Comparison of ENCODE assay signal across 16 cellular contexts in the genomic region with DNA sequence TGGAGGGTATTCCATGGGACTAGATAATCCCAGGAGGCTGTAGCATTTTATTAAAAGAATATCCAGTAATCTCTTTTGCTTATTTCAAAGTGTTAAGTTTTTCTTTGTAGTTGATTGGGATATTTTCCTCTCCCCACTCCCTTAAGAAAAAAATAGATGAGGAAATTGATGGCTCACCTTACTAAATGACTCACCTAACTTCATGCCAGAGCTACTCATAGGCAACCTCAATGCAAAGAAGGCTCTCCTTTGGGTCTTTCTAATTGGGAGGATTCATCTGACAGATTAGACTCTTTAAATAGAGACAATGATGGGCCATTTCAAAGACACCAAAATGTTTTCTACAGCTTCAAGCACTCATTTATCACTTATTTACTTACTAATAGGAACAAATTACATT.
"Had no signal": no experiment of that assay in that cellular context is flagged by ENCODE, and none has a peak within 500 bp of the region (broad histone marks: within the 10 kb centered on the region; RNA-seq: fewer than 3 reads in every experiment).

No MANE protein-coding gene starts in this region.

- DNase-seq: activated CD4-positive, alpha-beta memory T cell treated with anti-CD3 and anti-CD28 coated beads, Interleukin-2, amount 10 ng/mL, durations not matched to agents 7 days and 5 days; activated CD4-positive, alpha-beta T cell treated with anti-CD3 and anti-CD28 coated beads for 4 hours; activated effector memory CD4-positive, alpha-beta T cell treated with anti-CD3 and anti-CD28 coated beads, Interleukin-2, amount 50 U/mL, for 16 hours; activated T-cell treated with anti-CD3 and anti-CD28 coated beads, Interleukin-2, amount 50 U/mL, for 4 hours; amygdala; cerebellar nuclear complex; effector memory CD4-positive, alpha-beta T cell; gastrocnemius medialis; left lung; naive B cell; pancreas; stimulated activated CD4-positive, alpha-beta T cell treated with anti-CD3 and anti-CD28 coated beads, Interleukin-12 subunit alpha, Interleukin-12 subunit beta, amount 100 ng/mL, for 4 hours; stimulated activated CD4-positive, alpha-beta T cell treated with anti-CD3 and anti-CD28 coated beads, Interleukin-2, amount 100 ng/mL, for 24 hours; T-helper 1 cell; T1000 had no signal

- ATAC-seq: activated T-cell treated with anti-CD3 and anti-CD28 coated beads, Interleukin-2, amount 50 U/mL, for 4 hours; gastrocnemius medialis; left lung; pancreas; WTC11 had no signal
